14 cellular contexts compared by ENCODE assay signal in the genomic region with DNA sequence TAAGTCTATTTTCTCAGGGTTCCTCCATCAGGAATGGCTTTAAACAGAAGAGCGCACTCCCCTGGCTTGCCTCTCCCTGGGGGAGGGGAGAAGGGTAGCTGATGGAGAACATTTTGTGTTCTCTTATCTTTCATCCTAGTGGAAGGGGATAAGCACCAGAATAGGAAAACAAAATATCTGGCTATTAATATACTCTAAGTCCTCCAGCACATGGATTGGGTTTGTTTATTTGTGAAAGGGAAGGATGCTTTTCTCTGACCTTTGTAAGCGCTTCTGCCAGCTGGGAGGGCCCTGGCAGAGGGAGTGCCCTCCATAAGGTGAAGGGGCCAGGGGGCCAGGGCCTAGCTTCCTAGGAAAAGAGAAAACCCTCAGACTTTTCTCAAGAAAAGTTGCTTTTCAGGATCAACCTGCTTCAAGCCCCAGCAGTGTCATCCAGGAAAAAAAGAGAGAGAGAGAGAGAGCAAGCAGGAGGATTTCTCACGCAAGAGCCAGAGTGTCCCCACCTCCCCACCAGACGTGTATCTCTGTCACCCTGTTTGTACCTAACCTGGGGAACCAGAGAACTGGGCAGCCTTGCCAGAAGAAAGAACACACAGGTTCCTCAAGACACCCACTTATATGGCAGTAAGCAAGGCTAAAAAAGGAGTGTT. TPM values are rescaled to one million over a fixed set of nuclear protein-coding genes. Genes with fewer than 3 reads are reported as not detected.
A peak's percentile ranks its signal among the peaks of the same experiment; 100 is the strongest.
DNase-seq lines count a peak whose midpoint lies in the region; ATAC-seq and TF ChIP-seq lines count a peak whose summit lies in the region.
"Had no signal": no experiment of that assay in that cellular context is flagged by ENCODE, and none has a peak within 500 bp of the region (broad histone marks: within the 10 kb centered on the region; RNA-seq: fewer than 3 reads in every experiment).

No MANE protein-coding gene starts in this region.

- peak overlapping the region; percentile 58 for H3K27ac Mint-ChIP-seq in neural crest cell (ENCODE audit: unreplicated experiment)
- H3K27ac Mint-ChIP-seq: activated naive CD4-positive, alpha-beta T cell treated with anti-CD3 and anti-CD28 coated beads for 36 hours; T-cell had no signal

- peak overlapping the region; percentile 69 to 77 for H3K27ac ChIP-seq in ascending aorta
- H3K27ac ChIP-seq in upper lobe of right lung, result peak overlapping the region; percentile 78
- H3K27ac ChIP-seq: GM23248, spleen had no signal

- no peaks in the 10 kb centered on the region for H3K27me3 Mint-ChIP-seq in neural crest cell (ENCODE audit: low read depth)
- H3K27me3 Mint-ChIP-seq: T-cell had no signal

- H3K36me3 Mint-ChIP-seq in neural crest cell (ENCODE audit: low read depth), result peaks cover 14% of the 10 kb centered on the region
- H3K36me3 Mint-ChIP-seq: T-cell had no signal

- no peak overlapping the region for H3K4me3 Mint-ChIP-seq in neural crest cell
- H3K4me3 Mint-ChIP-seq: activated naive CD4-positive, alpha-beta T cell treated with anti-CD3 and anti-CD28 coated beads for 36 hours; T-cell had no signal

- H3K9me3 ChIP-seq in ascending aorta (no peaks in the 10 kb centered on the region), upper lobe of right lung (no peaks in the 10 kb centered on the region)
- H3K9me3 ChIP-seq: spleen had no signal

- ATAC-seq in left cardiac atrium (peak; percentile 48 to 63), upper lobe of right lung (no peak), HG02840 (IDR thresholded peaks at IDR 0.05; ENCODE audit: low FRiP score, unreplicated experiment) (no peak)
- ATAC-seq: T-cell had no signal

- no peak overlapping the region for H3K4me3 ChIP-seq in ascending aorta
- no peak overlapping the region for H3K4me3 ChIP-seq in upper lobe of right lung
- H3K4me3 ChIP-seq: GM23248, spleen had no signal

- intact Hi-C loops in ascending aorta (cut with DNase I), result no loop called here
- intact Hi-C loops in left cardiac atrium (cut with DNase I), result loop anchor here in 1 of 2 donors (5.0 kb wide), 1 partner anchor 35 kb away; a partner anchor contains a TSS
- intact Hi-C loops in upper lobe of right lung (cut with DNase I), result no loop called here

- no peak for DNase-seq in ascending aorta (ENCODE audit: low spot score in 2 of 2)
- peak; percentile 32 for DNase-seq in left cardiac atrium
- no peak for DNase-seq in neural crest cell (ENCODE audit: low read depth, low spot score)
- DNase-seq in upper lobe of right lung, result no peak
- no peak for DNase-seq in stimulated activated CD4-positive, alpha-beta T cell treated with anti-CD3 and anti-CD28 coated beads, Interleukin-15, amount 100 ng/mL, for 24 hours
- DNase-seq in NCI-H345 (lab: John Stamatoyannopoulos, UW), result no peak
- DNase-seq: activated CD4-positive, alpha-beta T cell treated with anti-CD3 and anti-CD28 coated beads for 48 hours; activated naive CD4-positive, alpha-beta T cell treated with anti-CD3 and anti-CD28 coated beads for 36 hours; dermis blood vessel endothelial cell; GM23248; NCI-H187; spleen; T-cell had no signal

- H3K9me3 Mint-ChIP-seq in neural crest cell, result no peaks in the 10 kb centered on the region
- H3K9me3 Mint-ChIP-seq: activated naive CD4-positive, alpha-beta T cell treated with anti-CD3 and anti-CD28 coated beads for 36 hours; T-cell had no signal

- peaks cover 23% of the 10 kb centered on the region for H3K4me1 Mint-ChIP-seq in neural crest cell
- H3K4me1 Mint-ChIP-seq: T-cell had no signal

- no peak for TF ChIP-seq CTCF in ascending aorta (IDR thresholded peaks at IDR 0.05)
- TF ChIP-seq CTCF in neural crest cell (conservative IDR thresholded peaks at IDR 0.05), result no peak
- TF ChIP-seq CTCF in upper lobe of right lung (IDR thresholded peaks at IDR 0.05), result no peak

- no peaks in the 10 kb centered on the region for H3K36me3 ChIP-seq in ascending aorta
- no peaks in the 10 kb centered on the region for H3K36me3 ChIP-seq in upper lobe of right lung

- H3K4me1 ChIP-seq in ascending aorta, result peaks cover 24 to 26% of the 10 kb centered on the region in 2 donors
- peaks cover 11% of the 10 kb centered on the region for H3K4me1 ChIP-seq in upper lobe of right lung

- H3K27me3 ChIP-seq in ascending aorta (no peaks in the 10 kb centered on the region), upper lobe of right lung (no peaks in the 10 kb centered on the region)
- H3K27me3 ChIP-seq: spleen had no signal

RNA-seq across cellular contexts. Expression of a gene that starts 34.2 kb away (rescaled TPM):
- total RNA-seq in ascending aorta (185 TPM), left cardiac atrium (1,000 to 10,000 TPM; 2,696 to 3,455 TPM), neural crest cell (234 and 242 TPM in 2 replicates), upper lobe of right lung (173 TPM)

Comparison
In these comparisons a context has a peak if more than half of its experiments do, and no peak if none do; other contexts are left out.
1. ATAC-seq: peak in left cardiac atrium (2 of 2); none in upper lobe of right lung (single experiment) and HG02840 (single experiment).
2. RNA of a gene that starts 34.2 kb away (total RNA-seq): 2,696 to 3,455 TPM in left cardiac atrium; 234 to 242 TPM in neural crest cell, 185 TPM in ascending aorta (single experiment) and 173 TPM in upper lobe of right lung (single experiment); every median in the first group is over 10 times any median in the second.